In genomic region chr12:4276524-4277204, GRCh38 we compare ENCODE assay signal across 8 cellular contexts. TPM values are rescaled to one million over a fixed set of nuclear protein-coding genes. Genes with fewer than 3 reads are reported as not detected.
DNase-seq lines count a peak whose midpoint lies in the region; ATAC-seq, FAIRE-seq and TF ChIP-seq lines count a peak whose summit lies in the region.

No MANE protein-coding gene starts in this region.

- H3K36me3 Mint-ChIP-seq in astrocyte (ENCODE audit: low read depth, unreplicated experiment): peaks cover 34% of the 10 kb centered on the region

- peaks cover 68% of the 10 kb centered on the region for H3K27me3 ChIP-seq in astrocyte (ENCODE audit: insufficient read depth, low read length)
- H3K27me3 ChIP-seq in right cardiac atrium (ENCODE audit: control insufficient read depth, insufficient read depth): no peaks in the 10 kb centered on the region

- H3K79me2 ChIP-seq in astrocyte (ENCODE audit: insufficient read depth, low read length): no peaks in the 10 kb centered on the region

- H3K27ac ChIP-seq in C4-2B (no peak overlapping the region), astrocyte (ENCODE audit: low read depth, low read length) (no peak overlapping the region), right cardiac atrium (ENCODE audit: low read length) (peak overlapping the region; percentile 51)

- H3K27me3 Mint-ChIP-seq in astrocyte (ENCODE audit: low read depth, unreplicated experiment): no peaks in the 10 kb centered on the region

- TF ChIP-seq CTCF in C4-2B (conservative IDR thresholded peaks at IDR 0.05) (peak; percentile 93), astrocyte (IDR thresholded peaks at IDR 0.05; ENCODE audit: insufficient read depth, low read depth, low read length) (peak; percentile 85)

- 5% methylated on average over 10 of the region's 10 CpGs for WGBS in right cardiac atrium

- peak overlapping the region; percentile 43 for H3K4me2 ChIP-seq in astrocyte (ENCODE audit: low read length)

- peak overlapping the region; percentile 98 for H3K4me3 Mint-ChIP-seq in astrocyte (ENCODE audit: unreplicated experiment)

- H3K4me1 Mint-ChIP-seq in astrocyte (ENCODE audit: low read depth, unreplicated experiment): peaks cover 44% of the 10 kb centered on the region

- intact Hi-C loops in right cardiac atrium (cut with DNase I): loop anchor here (2.0 to 10.0 kb wide), 10 partner anchors 162 to 389 kb away; no protein-coding TSS in a partner anchor

- peak overlapping the region; percentile 35 for H3K9ac ChIP-seq in astrocyte (ENCODE audit: low read length)

- H3K4me3 ChIP-seq in astrocyte (ENCODE audit: insufficient read depth, low read depth, low read length) (no peak overlapping the region), right cardiac atrium (ENCODE audit: low read length) (peak overlapping the region; percentile 88)

- DNase-seq in NCI-H1417 (lab: John Stamatoyannopoulos, UW) (peak; percentile 69 to 94 (median 76)), T-helper 22 cell (ENCODE audit: low read depth) (peak; percentile 75), astrocyte (ENCODE audit: low read depth) (peak; percentile 65), right cardiac atrium (peak; percentile 87 to 90 (median 90)), retina (peak; percentile 86)

- H3K4me1 ChIP-seq in astrocyte (ENCODE audit: insufficient read depth, low read length) (peaks cover 19% of the 10 kb centered on the region), right cardiac atrium (ENCODE audit: control insufficient read depth, insufficient read depth, low read length) (peaks cover 13% of the 10 kb centered on the region)

- FAIRE-seq in astrocyte (lab: Jason Lieb, UNC): peak; percentile 26

- H3K27ac Mint-ChIP-seq in astrocyte (ENCODE audit: unreplicated experiment): peak overlapping the region; percentile 98

- H3K9me3 Mint-ChIP-seq in astrocyte (ENCODE audit: unreplicated experiment): no peaks in the 10 kb centered on the region

- H2AFZ ChIP-seq in astrocyte (ENCODE audit: low read depth, low read length): no peak overlapping the region

- no peaks in the 10 kb centered on the region for H3K36me3 ChIP-seq in astrocyte (ENCODE audit: insufficient read depth, low read length)

- H3K9me3 ChIP-seq in astrocyte (ENCODE audit: insufficient read depth, low read depth, low read length) (no peaks in the 10 kb centered on the region), right cardiac atrium (ENCODE audit: control insufficient read depth, low read length) (no peaks in the 10 kb centered on the region)

- H4K20me1 ChIP-seq in astrocyte (ENCODE audit: insufficient read depth, low read length): peaks cover 32% of the 10 kb centered on the region

- ATAC-seq in GM21576 (IDR thresholded peaks at IDR 0.05; ENCODE audit: unreplicated experiment): peak; percentile 39
- ATAC-seq in right cardiac atrium: peak; percentile 51 to 53
- ATAC-seq in GM19452 (IDR thresholded peaks at IDR 0.05; ENCODE audit: unreplicated experiment): no peak

RNA-seq across cellular contexts. Expression of gene CCND2, which starts 3.1 kb away (rescaled TPM):
- 607 and 726 TPM in 2 replicates for total RNA-seq in astrocyte
- 100 to 1,000 TPM; 200 to 255 (median 218) TPM for total RNA-seq in right cardiac atrium
- 44.3 TPM for polyA plus RNA-seq in right cardiac atrium

RNA-seq across cellular contexts. Expression of gene TIGAR, which starts 44.3 kb away (rescaled TPM):
- total RNA-seq in astrocyte (91.7 and 95.4 TPM in 2 replicates), right cardiac atrium (10 to 100 TPM in 2 of 4 donors, 1 to 10 TPM in 2; 8.6 to 14.5 (median 11.1) TPM)
- 4.9 TPM for polyA plus RNA-seq in right cardiac atrium
